11 cellular contexts compared by ENCODE assay signal in genomic region chr12:71004578-71004977, GRCh38.
"Had no signal": no experiment of that assay in that cellular context is flagged by ENCODE, and none has a peak within 500 bp of the region (broad histone marks: within the 10 kb centered on the region; RNA-seq: fewer than 3 reads in every experiment).

No MANE protein-coding gene starts in this region.

- H3K4me3 ChIP-seq: GM23248, GM23338, HAP-1 had no signal

- ATAC-seq: GM23338, HCT116 had no signal

- H3K36me3 ChIP-seq: HAP-1 had no signal

- H3K9ac ChIP-seq: GM23248 had no signal

- H3K27ac ChIP-seq: GM23248 had no signal

- FAIRE-seq: H1, H54 had no signal

- H2AFZ ChIP-seq: GM23248 had no signal

- H3K4me2 ChIP-seq: GM23338 had no signal

- H3K4me1 ChIP-seq: HAP-1 had no signal

- H3K9me3 ChIP-seq: HAP-1 had no signal

- DNase-seq: GM23248, GOT3, H7, H9, HCEC 1CT, HFFc6 had no signal
